Comparison of ENCODE assay signal across 9 cellular contexts in genomic region chr5:116137544-116138378, GRCh38. TPM values are rescaled to one million over a fixed set of nuclear protein-coding genes. Genes with fewer than 3 reads are reported as not detected.
DNase-seq lines count a peak whose midpoint lies in the region; ATAC-seq and TF ChIP-seq lines count a peak whose summit lies in the region.
"Had no signal": no experiment of that assay in that cellular context is flagged by ENCODE, and none has a peak within 500 bp of the region (broad histone marks: within the 10 kb centered on the region; RNA-seq: fewer than 3 reads in every experiment).

No MANE protein-coding gene starts in this region.

- peak; percentile 47 for ATAC-seq in DND-41 (ENCODE audit: insufficient read depth, low read depth)
- peak; percentile 66 for ATAC-seq in HCT116

- no peaks in the 10 kb centered on the region for H3K9me3 ChIP-seq in DND-41 (ENCODE audit: insufficient read depth, low read length, severe bottlenecking)
- H3K9me3 ChIP-seq in HCT116 (ENCODE audit: control insufficient read depth in 1 of 2, insufficient read depth in 1 of 2, low read depth in 1 of 2, low read length in 2 of 2), result no peaks in the 10 kb centered on the region
- peaks cover 0 to 4% (median 0%) of the 10 kb centered on the region in 8 donors for H3K9me3 ChIP-seq in spleen

- H3K4me1 ChIP-seq in DND-41 (ENCODE audit: insufficient read depth, low read length), result peaks cover 10% of the 10 kb centered on the region; the same call in 1 of the 2 replicates
- no peaks in the 10 kb centered on the region for H3K4me1 ChIP-seq in HCT116 (ENCODE audit: control insufficient read depth in 1 of 2, insufficient read depth in 2 of 2, low read length in 2 of 2)
- H3K4me1 ChIP-seq in spleen, result peaks cover 0 to 34% (median 20%) of the 10 kb centered on the region in 6 donors

- no peak for DNase-seq in DND-41
- peak; percentile 41 for DNase-seq in HCT116 (ENCODE audit: low read depth, low spot score)
- peak; percentile 19 for DNase-seq in NCI-H2171 (lab: John Stamatoyannopoulos, UW)
- peak; percentile 59 for DNase-seq in amniotic epithelial cell (ENCODE audit: low read depth)
- peak; percentile 22 for DNase-seq in hepatic stellate cell (ENCODE audit: low spot score)
- no peak for DNase-seq in spleen
- DNase-seq in activated T-cell treated with anti-CD3 and anti-CD28 coated beads, Interleukin-2, amount 50 U/mL, for 1 hour, result no peak
- no peak for DNase-seq in effector CD8-positive, alpha-beta T cell (lab: John Stamatoyannopoulos, UW)
- DNase-seq: activated B cell treated with CpG ODN at 0.5 μM for 24 hours had no signal

- intact Hi-C loops in HCT116 (cut with micrococcal nuclease) (loop anchor here (2.0 to 5.0 kb wide), 2 partner anchors 419 to 810 kb away; no protein-coding TSS in a partner anchor), spleen (cut with DNase I; ENCODE audit: low total_unique reads) (loop anchor here (10.0 kb wide), 1 partner anchor 807 kb away; no protein-coding TSS in a partner anchor)

- H3K4me2 ChIP-seq in DND-41 (ENCODE audit: insufficient read depth, low read length) (no peak overlapping the region), HCT116 (ENCODE audit: low read length) (no peak overlapping the region)

- H3K36me3 ChIP-seq in DND-41 (ENCODE audit: insufficient read depth, low read length) (no peaks in the 10 kb centered on the region), HCT116 (ENCODE audit: control insufficient read depth in 1 of 2, insufficient read depth in 2 of 2, low read length in 2 of 2) (no peaks in the 10 kb centered on the region), spleen (peaks cover 0 to 17% (median 0%) of the 10 kb centered on the region in 6 donors)

- TF ChIP-seq RAD21 in HCT116 (IDR thresholded peaks at IDR 0.05; ENCODE audit: low read depth), result peak; percentile 82

- peak; percentile 77 for TF ChIP-seq CTCF in DND-41 (IDR thresholded peaks at IDR 0.05; ENCODE audit: borderline replicate concordance, extremely low read depth, low read length, poor library complexity, severe bottlenecking)
- TF ChIP-seq CTCF in HCT116 (IDR thresholded peaks at IDR 0.05 in 2 of 3, conservative IDR thresholded peaks at IDR 0.05 in 1 of 3; ENCODE audit: borderline replicate concordance in 1 of 3, insufficient read depth in 1 of 3, low read depth in 2 of 3, low read length in 2 of 3), result peak; percentile 44 to 84 (median 68); a peak in 5 of 6 replicates
- TF ChIP-seq CTCF in spleen (IDR thresholded peaks at IDR 0.05 in 8 of 11, conservative IDR thresholded peaks at IDR 0.05 in 3 of 11), result peak in 10 of 11 experiments; percentile 23 to 74 (median 62)

- POLR2A ChIA-PET in HCT116 (lab: Charles Lee), result no interaction called here

- CTCF ChIA-PET in HCT116 (lab: Charles Lee), result no interaction called here

- H2AFZ ChIP-seq in DND-41 (ENCODE audit: low read depth, low read length), result no peak overlapping the region
- H2AFZ ChIP-seq in HCT116 (ENCODE audit: low read depth, low read length, poor library complexity, severe bottlenecking), result no peak overlapping the region

- TF ChIP-seq POLR2A in HCT116 (IDR thresholded peaks at IDR 0.05; ENCODE audit: borderline replicate concordance, extremely low read depth, insufficient read depth, insufficient read length), result no peak
- no peak for TF ChIP-seq POLR2A in spleen (IDR thresholded peaks at IDR 0.05)

- H3K79me2 ChIP-seq in DND-41 (ENCODE audit: insufficient read depth, low read length) (no peaks in the 10 kb centered on the region), HCT116 (ENCODE audit: insufficient read depth, low read length) (peaks cover 4% of the 10 kb centered on the region; the same call in 1 of the 2 replicates)

- H3K9ac ChIP-seq in DND-41 (ENCODE audit: low read depth, low read length) (no peak overlapping the region), HCT116 (ENCODE audit: low read length) (no peak overlapping the region)

- WGBS in spleen, 5 donors, result 10 to 20% (median 11%) methylated on average over 4 of the region's 4 CpGs

- no peaks in the 10 kb centered on the region for H3K9me2 ChIP-seq in HCT116 (ENCODE audit: insufficient read depth)

- no TSS peak for BruUV-seq in HCT116 (replicated peaks; lab: Mats Ljungman, UMichigan)

- RAD21 ChIA-PET in HCT116 (lab: Charles Lee; ENCODE audit: low non-redundant PET in 1 of 2, low total read pairs in 2 of 2, uncharacterized antibody in 2 of 2, unreplicated experiment in 2 of 2), result no interaction called here

- H3K27me3 ChIP-seq in DND-41 (ENCODE audit: insufficient read depth, low read length, poor library complexity) (no peaks in the 10 kb centered on the region), HCT116 (ENCODE audit: insufficient read depth, low read length) (no peaks in the 10 kb centered on the region), spleen (replicated peaks in 1 of 7) (no peaks in the 10 kb centered on the region)

- H4K20me1 ChIP-seq in DND-41 (ENCODE audit: insufficient read depth, low read length), result no peaks in the 10 kb centered on the region
- no peaks in the 10 kb centered on the region for H4K20me1 ChIP-seq in HCT116 (ENCODE audit: insufficient read depth)

- H3K4me3 ChIP-seq in DND-41 (ENCODE audit: low read depth in 1 of 2, low read length in 2 of 2) (no peak overlapping the region), HCT116 (replicated peaks in 1 of 2; ENCODE audit: low read depth in 1 of 2, low read length in 2 of 2) (no peak overlapping the region), spleen (no peak overlapping the region)

- 0 out of 2 replicates have a peak overlapping the region, but pooled peaks have one; percentile 7 for H3K27ac ChIP-seq in DND-41 (ENCODE audit: low read length)
- no peak overlapping the region for H3K27ac ChIP-seq in HCT116 (ENCODE audit: low read depth, low read length)
- H3K27ac ChIP-seq in spleen, result no peak overlapping the region

TF ChIP-seq in HCT116, 20 proteins besides CTCF, POLR2A, EP300 and RAD21:
- TF ChIP-seq SP1 (IDR thresholded peaks at IDR 0.05; ENCODE audit: low read depth) (no peak), EZH2 (IDR thresholded peaks at IDR 0.05) (no peak)

RNA-seq across cellular contexts. Expression of gene COMMD10, which starts 52.9 kb away (rescaled TPM):
- total RNA-seq in HCT116 (2021; ENCODE audit: unreplicated experiment) (35.3 TPM), spleen (10 to 100 TPM; 35.5 to 55.4 (median 45.2) TPM)
- 12.0 and 15.6 TPM in 2 replicates for polyA plus RNA-seq in HCT116 (2012)
- polyA plus RNA-seq in spleen, result 10 to 100 TPM; 16.6 to 36.9 (median 22.5) TPM

Comparison
In these comparisons a context has a peak if more than half of its experiments do, and no peak if none do; other contexts are left out.
1. DNase-seq: peak in HCT116 (single experiment), NCI-H2171 (single experiment), amniotic epithelial cell (single experiment) and hepatic stellate cell (single experiment); none in DND-41 (single experiment), spleen (single experiment), activated T-cell treated with anti-CD3 and anti-CD28 coated beads, Interleukin-2, amount 50 U/mL, for 1 hour (single experiment) and effector CD8-positive, alpha-beta T cell (single experiment).
2. Peak in every context shown above with its lines, with median percentiles within 50 percentile points of each other: CTCF ChIP-seq.